Comparison of ENCODE assay signal across 2 cellular contexts in genomic region chr1:145765585-145766360, GRCh38.
TF ChIP-seq lines count a peak whose summit lies in the region.

No MANE protein-coding gene starts in this region.

TF ChIP-seq in A549, 52 proteins besides CTCF, POLR2A, EP300 and RAD21:
- TF ChIP-seq GATA3 (IDR thresholded peaks at IDR 0.05; ENCODE audit: borderline replicate concordance): 0 out of 2 replicates have a peak, but pooled peaks have one; percentile 38
TF ChIP-seq in A549: peak in this region for 1; not testable (repeated sequence) for 51.

TF ChIP-seq in HepG2, 621 proteins besides CTCF, POLR2A, EP300 and RAD21:
- TF ChIP-seq BCL6 (CRISPR knock-in tag; IDR thresholded peaks at IDR 0.05): peak; percentile 15; the same call in 1 of the 2 replicates
- 0 out of 2 replicates have a peak, but pooled peaks have one; percentile 12 for TF ChIP-seq SOX5 (CRISPR knock-in tag; IDR thresholded peaks at IDR 0.05; ENCODE audit: borderline replicate concordance)
